Comparison of ENCODE assay signal across 15 cellular contexts in genomic region chr3:52636673-52637072, GRCh38. TPM values are rescaled to one million over a fixed set of nuclear protein-coding genes. Genes with fewer than 3 reads are reported as not detected.
DNase-seq lines count a peak whose midpoint lies in the region; ATAC-seq and TF ChIP-seq lines count a peak whose summit lies in the region.
"Had no signal": no experiment of that assay in that cellular context is flagged by ENCODE, and none has a peak within 500 bp of the region (broad histone marks: within the 10 kb centered on the region; RNA-seq: fewer than 3 reads in every experiment).

No MANE protein-coding gene starts in this region.

- no peak overlapping the region for H3K4me3 ChIP-seq in smooth muscle cell
- no peak overlapping the region for H3K4me3 ChIP-seq in right lobe of liver
- H3K4me3 ChIP-seq: colonic mucosa, SJSA1 had no signal

- H3K36me3 ChIP-seq in smooth muscle cell (ENCODE audit: low read depth): peaks cover 29% of the 10 kb centered on the region
- H3K36me3 ChIP-seq in right lobe of liver: peaks cover 0 to 58% (median 32%) of the 10 kb centered on the region in 4 donors
- H3K36me3 ChIP-seq: colonic mucosa had no signal

- 28% methylated on average over 4 of the region's 4 CpGs for WGBS in smooth muscle cell (ENCODE audit: low lambda C conversion rate)
- 100% methylated on average over 1 of the region's 4 CpGs for WGBS in right lobe of liver (ENCODE audit: insufficient coverage, low coverage, low lambda C conversion rate, missing lambda C conversion rate)

- no peak overlapping the region for H3K4me2 ChIP-seq in smooth muscle cell

- H3F3A ChIP-seq in smooth muscle cell (ENCODE audit: low read depth): peaks cover 9% of the 10 kb centered on the region

- H3K4me1 ChIP-seq in smooth muscle cell (ENCODE audit: low read depth) (no peaks in the 10 kb centered on the region), right lobe of liver (no peaks in the 10 kb centered on the region)
- H3K4me1 ChIP-seq: colonic mucosa, SJSA1 had no signal

- H3K9me3 ChIP-seq in smooth muscle cell (replicated peaks; ENCODE audit: low read depth) (no peaks in the 10 kb centered on the region), right lobe of liver (no peaks in the 10 kb centered on the region)
- H3K9me3 ChIP-seq: colonic mucosa, SJSA1 had no signal

- ATAC-seq in GM19035 (IDR thresholded peaks at IDR 0.05; ENCODE audit: unreplicated experiment) (no peak), right lobe of liver (no peak)

- TF ChIP-seq CTCF in smooth muscle cell (IDR thresholded peaks at IDR 0.05; ENCODE audit: borderline replicate concordance, insufficient read depth, poor library complexity, severe bottlenecking) (no peak), right lobe of liver (IDR thresholded peaks at IDR 0.05) (no peak)

- peak; percentile 1 for DNase-seq in NCI-H2196 (lab: John Stamatoyannopoulos, UW; ENCODE audit: unreplicated experiment)
- no peak for DNase-seq in NCI-H2196 treated with DMSO at 0.1 percent for 48 hours (lab: John Stamatoyannopoulos, UW; ENCODE audit: unreplicated experiment)
- peak; percentile 26 for DNase-seq in NCI-H2107 treated with DMSO at 0.1 percent for 48 hours (lab: John Stamatoyannopoulos, UW; ENCODE audit: unreplicated experiment)
- DNase-seq in astrocyte of the hippocampus (ENCODE audit: low read depth, low spot score): peak; percentile 51
- DNase-seq in smooth muscle cell (lab: John Stamatoyannopoulos, UW; ENCODE audit: unreplicated experiment): no peak
- no peak for DNase-seq in right lobe of liver
- no peak for DNase-seq in activated CD8-positive, alpha-beta memory T cell treated with anti-CD3 and anti-CD28 coated beads, Interleukin-2, amount 50 U/mL, for 48 hours
- DNase-seq: activated naive CD8-positive, alpha-beta T cell treated with anti-CD3 and anti-CD28 coated beads, Interleukin-2, amount 10 ng/mL, durations not matched to agents 7 days and 5 days; colonic mucosa; NK-92 treated with Interleukin-12 subunit alpha and Interleukin-12 subunit beta, amount 100 ng/mL, for 24 hours; posterior cingulate gyrus; stimulated activated CD4-positive, alpha-beta T cell treated with anti-CD3 and anti-CD28 coated beads, Interleukin-2, amount 100 ng/mL, for 24 hours had no signal

- H3K79me2 ChIP-seq in smooth muscle cell (ENCODE audit: low read depth): no peaks in the 10 kb centered on the region

- H3K27ac ChIP-seq in smooth muscle cell (ENCODE audit: low read depth) (peak overlapping the region; percentile 37), right lobe of liver (peak overlapping the region in 1 of 3 donors; percentile 2)
- H3K27ac ChIP-seq: colonic mucosa, SJSA1, VCaP had no signal

- no peak for TF ChIP-seq POLR2A in right lobe of liver (IDR thresholded peaks at IDR 0.05)

- no peak overlapping the region for H3K9ac ChIP-seq in smooth muscle cell (ENCODE audit: low read depth)

- intact Hi-C loops in right lobe of liver (cut with DNase I): no loop called here

- peaks cover 64% of the 10 kb centered on the region for H4K20me1 ChIP-seq in smooth muscle cell (ENCODE audit: low read depth)

- H3K27me3 ChIP-seq in smooth muscle cell (ENCODE audit: low read depth) (no peaks in the 10 kb centered on the region), right lobe of liver (no peaks in the 10 kb centered on the region)
- H3K27me3 ChIP-seq: colonic mucosa, SJSA1 had no signal

- H2AFZ ChIP-seq in smooth muscle cell (ENCODE audit: low read depth): no peak overlapping the region

RNA-seq across cellular contexts. Expression of gene PBRM1, which starts 49.0 kb away (rescaled TPM):
- total RNA-seq in smooth muscle cell: 56.4 and 62.8 TPM in 2 replicates
- 27.6 and 28.9 TPM in 2 replicates for polyA plus RNA-seq in smooth muscle cell
- 10 to 100 TPM; 17.1 to 36.4 (median 27.2) TPM for total RNA-seq in right lobe of liver

RNA-seq across cellular contexts. Expression of gene GNL3, which starts 49.2 kb away (rescaled TPM):
- total RNA-seq in smooth muscle cell (131 and 146 TPM in 2 replicates), right lobe of liver (10 to 100 TPM; 20.0 to 86.2 (median 41.7) TPM)
- polyA plus RNA-seq in smooth muscle cell: 89.4 and 106 TPM in 2 replicates

Comparison
In these comparisons a context has a peak if more than half of its experiments do, and no peak if none do; other contexts are left out.
1. DNase-seq: peak in NCI-H2196 (single experiment), NCI-H2107 treated with DMSO at 0.1 percent for 48 hours (single experiment) and astrocyte of the hippocampus (single experiment); none in NCI-H2196 treated with DMSO at 0.1 percent for 48 hours (single experiment), smooth muscle cell (single experiment), right lobe of liver (0 of 3) and activated CD8-positive, alpha-beta memory T cell treated with anti-CD3 and anti-CD28 coated beads, Interleukin-2, amount 50 U/mL, for 48 hours (single experiment).